Comparison of ENCODE assay signal across 7 cellular contexts in the genomic region with DNA sequence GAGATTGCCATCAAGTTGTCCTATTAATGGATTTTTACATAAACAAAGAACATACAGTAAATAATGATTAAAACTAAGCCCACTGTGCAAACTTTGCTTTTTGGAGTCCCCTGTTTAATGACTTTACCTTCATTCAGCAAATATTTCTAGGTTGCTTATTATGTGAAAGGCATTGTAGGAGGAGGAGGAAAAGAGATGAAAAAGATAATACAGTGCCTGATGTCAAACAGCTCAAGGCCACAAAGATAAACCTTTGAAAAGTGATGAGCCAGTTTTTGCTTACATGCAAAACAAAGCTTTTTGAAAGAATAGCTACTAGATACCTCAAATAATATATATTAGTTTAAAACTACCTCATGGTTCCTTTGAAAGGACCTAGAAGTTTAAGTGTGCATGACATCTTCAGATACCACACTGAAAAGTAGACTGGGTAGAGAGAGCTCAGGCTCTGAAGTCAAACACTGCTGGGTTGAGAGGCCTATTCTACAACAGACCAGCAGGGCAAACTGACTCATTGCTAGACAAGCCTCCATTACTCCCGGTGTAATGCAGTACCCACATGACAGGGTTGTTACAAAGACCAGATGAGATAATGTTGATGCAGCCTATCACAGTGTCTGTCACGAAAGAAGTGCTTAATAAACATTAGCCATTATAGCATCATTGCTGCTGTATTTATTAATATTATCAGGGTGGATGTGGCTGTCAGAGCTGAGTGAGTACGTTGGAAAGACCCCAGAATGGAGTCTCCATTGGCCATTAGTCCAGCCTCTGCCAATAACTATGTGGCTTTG. TPM values are rescaled to one million over a fixed set of nuclear protein-coding genes. Genes with fewer than 3 reads are reported as not detected.
DNase-seq lines count a peak whose midpoint lies in the region; ATAC-seq and TF ChIP-seq lines count a peak whose summit lies in the region.

No MANE protein-coding gene starts in this region.

- no peak overlapping the region for H2BK12ac ChIP-seq in neuronal stem cell (ENCODE audit: low read length)

- no peak overlapping the region for H3K27ac ChIP-seq in neuronal stem cell (replicated peaks; ENCODE audit: low read length)

- no peak overlapping the region for H3K4me2 ChIP-seq in neuronal stem cell (ENCODE audit: insufficient read depth, low read length, poor library complexity, severe bottlenecking)

- no peaks in the 10 kb centered on the region for H3K27me3 ChIP-seq in neuronal stem cell (ENCODE audit: control insufficient read depth in 3 of 3, insufficient read depth in 3 of 3, low read depth in 1 of 3, low read length in 3 of 3)

- CTCF ChIA-PET in activated CD8-positive, alpha-beta T cell treated with anti-CD3 and anti-CD28 coated beads, Interleukin-2, amount 10 ng/mL, durations not matched to agents 7 days and 5 days (lab: Charles Lee): interaction anchor here (1.0 to 2.3 kb wide), 5 partner anchors 9 to 257 kb away, joined by 4 to 12 read pairs (median 6); partner anchors contain the start of genes DEPDC1B, ERCC8 and NDUFAF2

- H3K27ac Mint-ChIP-seq in activated CD8-positive, alpha-beta T cell treated with anti-CD3 and anti-CD28 coated beads, Interleukin-2, amount 10 ng/mL, durations not matched to agents 7 days and 5 days: no peak overlapping the region

- no peak overlapping the region for H2BK15ac ChIP-seq in neuronal stem cell (ENCODE audit: low read length)

- no peak overlapping the region for H3K4me3 ChIP-seq in neuronal stem cell (ENCODE audit: low read length in 2 of 2)

- H3K36me3 Mint-ChIP-seq in activated CD8-positive, alpha-beta T cell treated with anti-CD3 and anti-CD28 coated beads, Interleukin-2, amount 10 ng/mL, durations not matched to agents 7 days and 5 days (ENCODE audit: low read depth): peaks cover 34% of the 10 kb centered on the region

- DNase-seq in GM10266 (ENCODE audit: extremely low spot score) (peak; percentile 21), lung microvascular endothelial cell (ENCODE audit: low read depth in 2 of 2) (peak; percentile 39 to 47), neuronal stem cell (ENCODE audit: low spot score) (no peak)
- no peak for DNase-seq in activated CD8-positive, alpha-beta T cell treated with anti-CD3 and anti-CD28 coated beads, Interleukin-2, amount 10 ng/mL, durations not matched to agents 7 days and 5 days
- no peak for DNase-seq in stimulated activated CD4-positive, alpha-beta T cell treated with anti-CD3 and anti-CD28 coated beads, Interleukin-2, amount 100 ng/mL, for 24 hours

- H2BK5ac ChIP-seq in neuronal stem cell (ENCODE audit: low read length): no peak overlapping the region

- POLR2A ChIA-PET in activated CD8-positive, alpha-beta T cell treated with anti-CD3 and anti-CD28 coated beads, Interleukin-2, amount 10 ng/mL, durations not matched to agents 7 days and 5 days (lab: Charles Lee): interaction anchor here (1.6 kb wide), 1 partner anchor 11 kb away, joined by 8 read pairs; the partner anchor contains the start of gene DEPDC1B

- H2AFZ ChIP-seq in neuronal stem cell (ENCODE audit: low read length): no peak overlapping the region

- H3K9ac ChIP-seq in neuronal stem cell (ENCODE audit: low read depth, low read length, poor library complexity): no peak overlapping the region

- no peak overlapping the region for H3K23ac ChIP-seq in neuronal stem cell (ENCODE audit: low read depth, low read length, poor library complexity)

- H3K4me1 Mint-ChIP-seq in activated CD8-positive, alpha-beta T cell treated with anti-CD3 and anti-CD28 coated beads, Interleukin-2, amount 10 ng/mL, durations not matched to agents 7 days and 5 days (ENCODE audit: low read depth): no peaks in the 10 kb centered on the region

- no peak overlapping the region for H3K4ac ChIP-seq in neuronal stem cell (ENCODE audit: low read length)

- no peak overlapping the region for H2AK5ac ChIP-seq in neuronal stem cell (ENCODE audit: low read depth, low read length)

- H3K79me1 ChIP-seq in neuronal stem cell (ENCODE audit: low read depth, low read length): peaks cover 5% of the 10 kb centered on the region

- H3K9me3 ChIP-seq in neuronal stem cell (replicated peaks in 1 of 2; ENCODE audit: control insufficient read depth in 2 of 2, insufficient read depth in 1 of 2, low read depth in 1 of 2, low read length in 2 of 2): peaks cover 0 to 7% of the 10 kb centered on the region in 2 donors

- H2BK120ac ChIP-seq in neuronal stem cell (ENCODE audit: low read depth, low read length): no peak overlapping the region

- no peak overlapping the region for H3K14ac ChIP-seq in neuronal stem cell (ENCODE audit: low read length)

- no CpG with 5 or more reads among the region's 3 CpGs for WGBS in neuronal stem cell (ENCODE audit: extremely low coverage in 2 of 2, insufficient read length in 2 of 2, insufficient replicate concordance in 1 of 2), 2 donors

- H3K4me1 ChIP-seq in neuronal stem cell (ENCODE audit: control insufficient read depth in 2 of 2, insufficient read depth in 1 of 2, low read depth in 1 of 2, low read length in 2 of 2): no peaks in the 10 kb centered on the region

- ATAC-seq in GM21360 (IDR thresholded peaks at IDR 0.05; ENCODE audit: unreplicated experiment) (peak; percentile 90), HG03469 (IDR thresholded peaks at IDR 0.05; ENCODE audit: unreplicated experiment) (peak; percentile 92)
- ATAC-seq in activated CD8-positive, alpha-beta T cell treated with anti-CD3 and anti-CD28 coated beads, Interleukin-2, amount 10 ng/mL, durations not matched to agents 7 days and 5 days: peak; percentile 65

- no peak overlapping the region for H3K18ac ChIP-seq in neuronal stem cell (ENCODE audit: low read length)

- H3K27me3 Mint-ChIP-seq in activated CD8-positive, alpha-beta T cell treated with anti-CD3 and anti-CD28 coated beads, Interleukin-2, amount 10 ng/mL, durations not matched to agents 7 days and 5 days (ENCODE audit: low read depth): no peaks in the 10 kb centered on the region

- H4K8ac ChIP-seq in neuronal stem cell (ENCODE audit: low read depth, low read length): no peak overlapping the region

- H3K36me3 ChIP-seq in neuronal stem cell (replicated peaks in 1 of 2; ENCODE audit: control insufficient read depth in 2 of 2, insufficient read depth in 2 of 2, low read length in 2 of 2): peaks cover 13 to 52% of the 10 kb centered on the region in 2 donors

- no peak overlapping the region for H4K91ac ChIP-seq in neuronal stem cell (ENCODE audit: low read depth, low read length, poor library complexity)

- TF ChIP-seq CTCF in GM10266 (IDR thresholded peaks at IDR 0.05; ENCODE audit: control insufficient read depth, insufficient read depth, low read depth, missing control alignments): peak; percentile 19

- H3K9me3 Mint-ChIP-seq in activated CD8-positive, alpha-beta T cell treated with anti-CD3 and anti-CD28 coated beads, Interleukin-2, amount 10 ng/mL, durations not matched to agents 7 days and 5 days (ENCODE audit: insufficient read depth): no peaks in the 10 kb centered on the region

- H3K4me3 Mint-ChIP-seq in activated CD8-positive, alpha-beta T cell treated with anti-CD3 and anti-CD28 coated beads, Interleukin-2, amount 10 ng/mL, durations not matched to agents 7 days and 5 days: no peak overlapping the region

RNA-seq across cellular contexts. Expression of gene DEPDC1B, which starts 11.8 kb away (rescaled TPM):
- total RNA-seq in activated CD8-positive, alpha-beta T cell treated with anti-CD3 and anti-CD28 coated beads, Interleukin-2, amount 10 ng/mL, durations not matched to agents 7 days and 5 days: 10 to 100 TPM; 49.1 to 50.8 TPM
- total RNA-seq in lung microvascular endothelial cell: 1.6 and 5.9 TPM in 2 replicates
- 70.2 TPM for polyA plus RNA-seq in neuronal stem cell (2013, experiment 1 of 2)
- 71.7 TPM for polyA plus RNA-seq in neuronal stem cell (2013, experiment 2 of 2)

Comparison
In these comparisons a context has a peak if more than half of its experiments do, and no peak if none do; other contexts are left out.
1. DNase-seq: peak in GM10266 (single experiment) and lung microvascular endothelial cell (2 of 2); none in activated CD8-positive, alpha-beta T cell treated with anti-CD3 and anti-CD28 coated beads, Interleukin-2, amount 10 ng/mL, durations not matched to agents 7 days and 5 days (single experiment), neuronal stem cell (single experiment) and stimulated activated CD4-positive, alpha-beta T cell treated with anti-CD3 and anti-CD28 coated beads, Interleukin-2, amount 100 ng/mL, for 24 hours (0 of 2).
2. Peak in every context shown above with its lines, with median percentiles within 50 percentile points of each other: ATAC-seq.